In genomic region chr19:29605653-29606419, GRCh38 we compare ENCODE assay signal across 8 cellular contexts. TPM values are rescaled to one million over a fixed set of nuclear protein-coding genes. Genes with fewer than 3 reads are reported as not detected.
DNase-seq lines count a peak whose midpoint lies in the region; FAIRE-seq and TF ChIP-seq lines count a peak whose summit lies in the region.

Gene POP4, plus strand, starts transcription at chr19:29606283. Its CDS starts 36 bp downstream, at chr19:29606319.

- H2AFZ ChIP-seq in Loucy (ENCODE audit: low read length) = peak within 1 kb of the TSS; percentile 88
- H2AFZ ChIP-seq in neural cell (ENCODE audit: low read depth, low read length) = peak within 1 kb of the TSS; percentile 99

- 0 to 1% (median 0%) methylated on average over 39 to 47 of the region's 47 CpGs for WGBS in stomach, 5 donors

- H4K20me1 ChIP-seq in Loucy (ENCODE audit: insufficient read depth, low read length, poor library complexity, severe bottlenecking) (no peaks in the 10 kb centered on the region), neural cell (ENCODE audit: insufficient read depth) (no peaks in the 10 kb centered on the region)

- peak; percentile 99 for TF ChIP-seq POLR2A in H54 (IDR thresholded peaks at IDR 0.05; ENCODE audit: low read depth, low read length)
- peak in 2 of 4 donors; percentile 95 to 98 for TF ChIP-seq POLR2A in stomach (IDR thresholded peaks at IDR 0.05)

- H3K79me2 ChIP-seq in Loucy (ENCODE audit: insufficient read depth, low read length) (peaks cover 27% of the 10 kb centered on the region), neural cell (replicated peaks; ENCODE audit: insufficient read depth, low read length) (peaks cover 17% of the 10 kb centered on the region)

- TF ChIP-seq CTCF in Loucy (conservative IDR thresholded peaks at IDR 0.05; ENCODE audit: low read length) (no peak), neural cell (IDR thresholded peaks at IDR 0.05; ENCODE audit: poor library complexity, severe bottlenecking) (no peak), stomach (IDR thresholded peaks at IDR 0.05) (peak in 1 of 7 experiments; percentile 29)

- H3K4me2 ChIP-seq in Loucy (ENCODE audit: low read depth, low read length, poor library complexity, severe bottlenecking) (peak within 1 kb of the TSS; percentile 95), neural cell (ENCODE audit: low read length) (peak within 1 kb of the TSS; percentile 81)

- H3K4me1 ChIP-seq in Loucy (ENCODE audit: insufficient read depth, low read length, poor library complexity, severe bottlenecking) (peaks cover 9% of the 10 kb centered on the region), stomach (peaks cover 15 to 29% (median 25%) of the 10 kb centered on the region in 4 donors)

- no peaks in the 10 kb centered on the region for H3F3A ChIP-seq in Loucy (ENCODE audit: low read depth)
- no peaks in the 10 kb centered on the region for H3F3A ChIP-seq in neural cell (ENCODE audit: insufficient read depth, low read length, poor library complexity, severe bottlenecking)

- H3K27ac ChIP-seq in neural cell (ENCODE audit: low read length) (peak within 1 kb of the TSS; percentile 97), stomach (peak within 1 kb of the TSS; percentile 94 to 99 (median 97))

- H3K9me3 ChIP-seq in Loucy (ENCODE audit: insufficient read depth, low read depth, low read length) (no peaks in the 10 kb centered on the region), neural cell (ENCODE audit: low read length) (no peaks in the 10 kb centered on the region), stomach (no peaks in the 10 kb centered on the region)

- H3K4me3 ChIP-seq in Loucy (ENCODE audit: low read length, poor library complexity, severe bottlenecking) (peak within 1 kb of the TSS; percentile 89), neural cell (ENCODE audit: low read length) (peak within 1 kb of the TSS; percentile 79), stomach (peak within 1 kb of the TSS; percentile 74 to 95 (median 85))

- H3K36me3 ChIP-seq in Loucy (ENCODE audit: insufficient read depth, low read length) (no peaks in the 10 kb centered on the region), neural cell (ENCODE audit: insufficient read depth, low read length) (no peaks in the 10 kb centered on the region), stomach (peaks cover 15 to 24% (median 20%) of the 10 kb centered on the region in 4 donors)

- H3K9me2 ChIP-seq in Loucy (replicated peaks; ENCODE audit: low read depth, low read length) = no peaks in the 10 kb centered on the region
- H3K9me2 ChIP-seq in neural cell (ENCODE audit: insufficient read depth, low read length) = no peaks in the 10 kb centered on the region

- DNase-seq in EL (peak; percentile 94), H54 (ENCODE audit: insufficient read length, low spot score) (peak; percentile 99), SHP77 treated with DMSO at 0.1 percent for 48 hours (lab: John Stamatoyannopoulos, UW) (peak; percentile 81), fibroblast of the conjunctiva (ENCODE audit: low read depth) (peak; percentile 88), stomach (peak; percentile 98)
- DNase-seq in activated effector memory CD4-positive, alpha-beta T cell treated with anti-CD3 and anti-CD28 coated beads, Interleukin-2, amount 50 U/mL, for 16 hours = peak; percentile 100

- TF ChIP-seq EP300 in neural cell (conservative IDR thresholded peaks at IDR 0.05; ENCODE audit: poor library complexity, severe bottlenecking) (peak; percentile 81), stomach (IDR thresholded peaks at IDR 0.05) (no peak)

- H3K9ac ChIP-seq in Loucy (ENCODE audit: low read depth, low read length, poor library complexity, severe bottlenecking) (peak within 1 kb of the TSS; percentile 88), neural cell (ENCODE audit: low read length) (peak within 1 kb of the TSS; percentile 97)

- intact Hi-C loops in stomach (cut with DNase I; ENCODE audit: low total_unique reads) = no loop called here

- H3K27me3 ChIP-seq in Loucy (ENCODE audit: insufficient read depth, low read length, poor library complexity, severe bottlenecking) (no peaks in the 10 kb centered on the region), neural cell (ENCODE audit: insufficient read depth, low read depth, low read length) (no peaks in the 10 kb centered on the region), stomach (no peaks in the 10 kb centered on the region)

- peak; percentile 23 for FAIRE-seq in H54 (lab: Jason Lieb, UNC)

- peak; percentile 33 for TF ChIP-seq RAD21 in neural cell (conservative IDR thresholded peaks at IDR 0.05)

TF ChIP-seq in neural cell, 6 proteins besides CTCF, POLR2A, EP300 and RAD21:
- TF ChIP-seq REST (IDR thresholded peaks at IDR 0.05; ENCODE audit: borderline replicate concordance) (peak; percentile 92), TAF1 (IDR thresholded peaks at IDR 0.05; ENCODE audit: low read depth) (peak; percentile 86), SMC3 (conservative IDR thresholded peaks at IDR 0.05; ENCODE audit: poor library complexity) (peak; percentile 49), POLR2AphosphoS5 (IDR thresholded peaks at IDR 0.05) (peak; percentile 100), MXI1 (conservative IDR thresholded peaks at IDR 0.05; ENCODE audit: poor library complexity, severe bottlenecking) (peak; percentile 89), EZH2 (IDR thresholded peaks at IDR 0.05; ENCODE audit: borderline replicate concordance, insufficient read depth, low read length, poor library complexity, severe bottlenecking) (no peak)

RNA-seq across cellular contexts. Expression of gene POP4, which starts in this region (rescaled TPM):
- 95.2 and 101 TPM in 2 replicates for polyA plus RNA-seq in neural cell
- 61.4 and 64.8 TPM in 2 replicates for polyA minus RNA-seq in neural cell
- total RNA-seq in stomach = 100 to 1,000 TPM in 1 of 5 donors, 10 to 100 TPM in 2, 1 to 10 TPM in 2; 2.0 to 162 (median 40.7) TPM
- polyA plus RNA-seq in stomach = 100 to 1,000 TPM in 1 of 3 donors, 10 to 100 TPM in 2; 51.3 to 120 (median 83.4) TPM

Comparison
In these comparisons a context has a peak if more than half of its experiments do, and no peak if none do; other contexts are left out.
1. Peak in every context shown above with its lines: DNase-seq, H3K4me3 ChIP-seq and H3K27ac ChIP-seq.